In the genomic region with DNA sequence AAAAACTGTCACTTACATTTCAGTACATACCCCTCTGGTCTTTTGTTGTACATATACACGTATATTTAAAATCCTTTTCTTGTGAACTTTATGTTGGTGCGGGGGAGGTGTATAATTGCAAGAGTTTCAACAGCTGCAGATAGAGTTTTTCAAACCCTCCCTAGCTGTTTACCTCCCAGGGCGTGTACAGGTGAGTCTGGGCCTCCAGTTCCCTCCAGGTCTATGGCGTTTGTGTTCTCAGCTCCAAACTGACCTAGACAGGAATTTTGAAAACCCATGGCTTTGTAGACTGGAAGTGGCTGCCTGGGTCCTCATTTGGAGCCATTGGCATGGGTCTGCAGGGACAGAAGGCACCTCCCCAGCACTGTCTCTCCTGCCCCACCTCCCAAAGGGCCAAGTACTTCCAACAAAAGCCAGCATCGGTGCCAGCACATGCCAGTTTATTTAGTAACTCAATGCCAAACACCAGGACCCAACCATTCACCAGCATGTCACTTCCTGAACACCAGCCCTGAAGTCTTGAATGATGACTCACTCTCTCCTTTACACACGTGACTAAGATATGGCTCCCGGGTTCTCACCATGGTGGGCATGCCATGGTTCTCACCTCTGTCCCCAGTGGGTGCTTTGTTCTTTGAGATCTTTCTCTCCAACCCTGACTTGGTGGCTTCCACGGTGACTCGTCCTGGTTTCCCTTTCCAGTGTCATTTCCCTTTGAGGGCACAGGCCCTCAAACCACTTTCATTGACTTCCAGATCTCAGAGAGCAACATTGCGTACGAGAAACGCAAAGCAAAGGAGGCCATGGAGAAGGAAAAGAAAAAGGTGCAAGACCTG, we compare ENCODE assay signal across 8 cellular contexts. TPM values are rescaled to one million over a fixed set of nuclear protein-coding genes. Genes with fewer than 3 reads are reported as not detected.
DNase-seq lines count a peak whose midpoint lies in the region; ATAC-seq lines count a peak whose summit lies in the region.

No MANE protein-coding gene starts in this region.

- POLR2A ChIA-PET in activated CD4-positive, alpha-beta T cell treated with anti-CD3 and anti-CD28 coated beads, Interleukin-2, amount 10 ng/mL, durations not matched to agents 7 days and 5 days (lab: Charles Lee), result no interaction called here

- no peaks in the 10 kb centered on the region for H3K36me3 ChIP-seq in BLaER1 treated with 17β-estradiol and CSF1 and Interleukin-3, amounts not matched to agents 10 nM and 100 nM

- H3K36me3 Mint-ChIP-seq in activated CD4-positive, alpha-beta T cell treated with anti-CD3 and anti-CD28 coated beads, Interleukin-2, amount 10 ng/mL, durations not matched to agents 7 days and 5 days (ENCODE audit: low read depth), result no peaks in the 10 kb centered on the region

- H3K27me3 ChIP-seq in BLaER1 treated with 17β-estradiol and CSF1 and Interleukin-3, amounts not matched to agents 10 nM and 100 nM, result peaks cover 0 to 4% (median 0%) of the 10 kb centered on the region in 11 experiments; a peak in 1 of 22 replicates

- peak overlapping the region; percentile 23 to 76 (median 42); a peak in 19 of 22 replicates for H3K4me2 ChIP-seq in BLaER1 treated with 17β-estradiol and CSF1 and Interleukin-3, amounts not matched to agents 10 nM and 100 nM

- CTCF ChIA-PET in activated CD4-positive, alpha-beta T cell treated with anti-CD3 and anti-CD28 coated beads, Interleukin-2, amount 10 ng/mL, durations not matched to agents 7 days and 5 days (lab: Charles Lee), result interaction anchor here (1.4 kb wide), 1 partner anchor 28 kb away, joined by 3 read pairs; no protein-coding TSS in a partner anchor

- H3K4me1 Mint-ChIP-seq in activated CD4-positive, alpha-beta T cell treated with anti-CD3 and anti-CD28 coated beads, Interleukin-2, amount 10 ng/mL, durations not matched to agents 7 days and 5 days, result peaks cover 33% of the 10 kb centered on the region

- peak overlapping the region in 3 of 11 experiments; percentile 6 to 19 (median 10); a peak in 2 of 22 replicates for H3K27ac ChIP-seq in BLaER1 treated with 17β-estradiol and CSF1 and Interleukin-3, amounts not matched to agents 10 nM and 100 nM

- no peaks in the 10 kb centered on the region for H3K9me3 Mint-ChIP-seq in activated CD4-positive, alpha-beta T cell treated with anti-CD3 and anti-CD28 coated beads, Interleukin-2, amount 10 ng/mL, durations not matched to agents 7 days and 5 days

- H3K9me3 ChIP-seq in BLaER1 treated with 17β-estradiol and CSF1 and Interleukin-3, amounts not matched to agents 10 nM and 100 nM (replicated peaks in 1 of 11), result no peaks in the 10 kb centered on the region

- in situ Hi-C loops in KBM-7 (cut with MboI; ENCODE audit: low pct_unique_long_range_greater_than_20kb, low sequenced_read_pairs), result no loop called here

- H3K4me3 Mint-ChIP-seq in activated CD4-positive, alpha-beta T cell treated with anti-CD3 and anti-CD28 coated beads, Interleukin-2, amount 10 ng/mL, durations not matched to agents 7 days and 5 days, result no peak overlapping the region

- peaks cover 15 to 27% (median 23%) of the 10 kb centered on the region in 10 experiments for H3K4me1 ChIP-seq in BLaER1 treated with 17β-estradiol and CSF1 and Interleukin-3, amounts not matched to agents 10 nM and 100 nM

- peak; percentile 29 for DNase-seq in KBM-7
- DNase-seq in activated CD4-positive, alpha-beta T cell treated with anti-CD3 and anti-CD28 coated beads, Interleukin-2, amount 10 ng/mL, durations not matched to agents 7 days and 5 days, result peak; percentile 26
- peak; percentile 62 for DNase-seq in fibroblast of peridontal ligament (ENCODE audit: extremely low read depth)
- peak; percentile 18 for DNase-seq in stimulated activated CD8-positive, alpha-beta memory T cell treated with anti-CD3 and anti-CD28 coated beads, Interleukin-12 subunit alpha, Interleukin-12 subunit beta, amount 100 ng/mL, for 1 hour (ENCODE audit: low read depth)

- no peak overlapping the region for H3K4me3 ChIP-seq in BLaER1 treated with 17β-estradiol and CSF1 and Interleukin-3, amounts not matched to agents 10 nM and 100 nM

- H3K9ac ChIP-seq in BLaER1 treated with 17β-estradiol and CSF1 and Interleukin-3, amounts not matched to agents 10 nM and 100 nM, result no peak overlapping the region

- no peaks in the 10 kb centered on the region for H4K20me1 ChIP-seq in BLaER1 treated with 17β-estradiol and CSF1 and Interleukin-3, amounts not matched to agents 10 nM and 100 nM

- peaks cover 8% of the 10 kb centered on the region for H3K27me3 Mint-ChIP-seq in activated CD4-positive, alpha-beta T cell treated with anti-CD3 and anti-CD28 coated beads, Interleukin-2, amount 10 ng/mL, durations not matched to agents 7 days and 5 days

- peak overlapping the region; percentile 76 for H3K27ac Mint-ChIP-seq in activated CD4-positive, alpha-beta T cell treated with anti-CD3 and anti-CD28 coated beads, Interleukin-2, amount 10 ng/mL, durations not matched to agents 7 days and 5 days

- ATAC-seq in GM21717 (IDR thresholded peaks at IDR 0.05; ENCODE audit: unreplicated experiment), result no peak
- no peak for ATAC-seq in GM21619 (IDR thresholded peaks at IDR 0.05; ENCODE audit: unreplicated experiment)
- ATAC-seq in GM21786 (IDR thresholded peaks at IDR 0.05; ENCODE audit: unreplicated experiment), result no peak

RNA-seq across cellular contexts. Expression of gene EFHD2, which starts 57.3 kb away (rescaled TPM):
- 10 to 100 TPM; 67.6 to 69.5 TPM for total RNA-seq in activated CD4-positive, alpha-beta T cell treated with anti-CD3 and anti-CD28 coated beads, Interleukin-2, amount 10 ng/mL, durations not matched to agents 7 days and 5 days
